ENCODE assay signal across 1 cellular context in genomic region chr7:152027491-152028365, GRCh38.
TF ChIP-seq lines count a peak whose summit lies in the region.

No MANE protein-coding gene starts in this region.

TF ChIP-seq in K562, 482 proteins besides CTCF, POLR2A, EP300 and RAD21:
- TF ChIP-seq C11orf30 (IDR thresholded peaks at IDR 0.05; ENCODE audit: low read depth), result peak; percentile 37
- TF ChIP-seq ZNF316 (IDR thresholded peaks at IDR 0.05), result peak; percentile 77
- TF ChIP-seq MED1 (CRISPR knock-in tag; IDR thresholded peaks at IDR 0.05; ENCODE audit: borderline replicate concordance), result peak; percentile 31; the same call in 1 of the 2 replicates
- 0 out of 2 replicates have a peak, but pooled peaks have one; percentile 12 for TF ChIP-seq MAFG (tag; conservative IDR thresholded peaks at IDR 0.05)
- peak; percentile 74 for TF ChIP-seq NFYB (IDR thresholded peaks at IDR 0.05; ENCODE audit: extremely low read depth, insufficient read length)
- TF ChIP-seq RBM25 (IDR thresholded peaks at IDR 0.05; ENCODE audit: low read depth, low read length, severe bottlenecking), result peak; percentile 42
- peak; percentile 52; the same call in 1 of the 2 replicates for TF ChIP-seq CC2D1A (IDR thresholded peaks at IDR 0.05)
